Comparison of ENCODE assay signal across 9 cellular contexts in genomic region chr9:122394265-122395242, GRCh38. TPM values are rescaled to one million over a fixed set of nuclear protein-coding genes. Genes with fewer than 3 reads are reported as not detected.
DNase-seq lines count a peak whose midpoint lies in the region; ATAC-seq, FAIRE-seq and TF ChIP-seq lines count a peak whose summit lies in the region.
"Had no signal": no experiment of that assay in that cellular context is flagged by ENCODE, and none has a peak within 500 bp of the region (broad histone marks: within the 10 kb centered on the region; RNA-seq: fewer than 3 reads in every experiment).

No MANE protein-coding gene starts in this region.

- peaks cover 4% of the 10 kb centered on the region for H3K27me3 Mint-ChIP-seq in glutamatergic neuron (ENCODE audit: unreplicated experiment)

- DNase-seq in ELR (ENCODE audit: low read depth), result peak; percentile 69
- DNase-seq in astrocyte of the spinal cord (ENCODE audit: low read depth, low spot score), result peak; percentile 52
- DNase-seq in glutamatergic neuron, result no peak
- DNase-seq in psoas muscle, result peak; percentile 69 to 81
- DNase-seq in frontal cortex (ENCODE audit: low spot score in 2 of 2), result no peak
- DNase-seq in occipital lobe (lab: John Stamatoyannopoulos, UW), result no peak
- no peak for DNase-seq in Kasumi-1 (lab: John Stamatoyannopoulos, UW)
- DNase-seq: stimulated activated CD4-positive, alpha-beta T cell treated with anti-CD3 and anti-CD28 coated beads, Interleukin-15, amount 100 ng/mL, for 24 hours had no signal

- ATAC-seq in psoas muscle (peak; percentile 59 to 78 (median 68)), GM21619 (IDR thresholded peaks at IDR 0.05; ENCODE audit: unreplicated experiment) (no peak)

- no peaks in the 10 kb centered on the region for H3K9me3 ChIP-seq in psoas muscle

- H3K27ac ChIP-seq in psoas muscle, result peak overlapping the region; percentile 50

- TF ChIP-seq CTCF in astrocyte of the spinal cord (IDR thresholded peaks at IDR 0.05; ENCODE audit: low read depth, low read length) (no peak), glutamatergic neuron (IDR thresholded peaks at IDR 0.05; ENCODE audit: partially characterized antibody, unreplicated experiment) (no peak), psoas muscle (IDR thresholded peaks at IDR 0.05) (no peak)

- no peaks in the 10 kb centered on the region for H3K36me3 Mint-ChIP-seq in glutamatergic neuron (ENCODE audit: unreplicated experiment)

- H3K9me3 Mint-ChIP-seq in glutamatergic neuron (ENCODE audit: unreplicated experiment), result peaks cover 5% of the 10 kb centered on the region

- intact Hi-C loops in psoas muscle (cut with DNase I), result no loop called here

- no peak for FAIRE-seq in frontal cortex (lab: Jason Lieb, UNC)

- H3K4me3 Mint-ChIP-seq in glutamatergic neuron (ENCODE audit: unreplicated experiment), result no peak overlapping the region

- H3K4me3 ChIP-seq in astrocyte of the spinal cord (ENCODE audit: low read depth, low read length) (no peak overlapping the region), psoas muscle (no peak overlapping the region)

- no peaks in the 10 kb centered on the region for H3K27me3 ChIP-seq in psoas muscle (ENCODE audit: insufficient read depth in 3 of 3, low read length in 2 of 3)

- in situ Hi-C loops in astrocyte of the spinal cord (cut with HindIII; ENCODE audit: low sequenced_read_pairs), result no loop called here

- no peaks in the 10 kb centered on the region for H3K36me3 ChIP-seq in psoas muscle (ENCODE audit: insufficient read depth in 1 of 2, low read depth in 1 of 2)

- H3K4me1 ChIP-seq in psoas muscle, result no peaks in the 10 kb centered on the region

- peak overlapping the region; percentile 29 for H3K27ac Mint-ChIP-seq in glutamatergic neuron (ENCODE audit: unreplicated experiment)

- WGBS in psoas muscle, 3 donors, result 27 to 38% (median 30%) methylated on average over 9 of the region's 9 CpGs

- H3K4me1 Mint-ChIP-seq in glutamatergic neuron (ENCODE audit: low read depth, unreplicated experiment), result peaks cover 4% of the 10 kb centered on the region

RNA-seq across cellular contexts. Expression of gene PTGS1, which starts 23.7 kb away (rescaled TPM):
- total RNA-seq in glutamatergic neuron (ENCODE audit: unreplicated experiment) (0.39 TPM), psoas muscle (1 to 10 TPM in 3 of 4 donors, under 1 TPM in 1; 0.78 to 3.8 (median 1.8) TPM), frontal cortex (0.41 TPM), occipital lobe (0.47 TPM)
- 1 to 10 TPM in 1 of 3 donors, under 1 TPM in 2; 0.56 to 5.6 (median 0.62) TPM for polyA plus RNA-seq in psoas muscle

Comparison
In these comparisons a context has a peak if more than half of its experiments do, and no peak if none do; other contexts are left out.
1. DNase-seq: peak in ELR (single experiment), astrocyte of the spinal cord (single experiment) and psoas muscle (2 of 2); none in glutamatergic neuron (single experiment), frontal cortex (0 of 2), occipital lobe (single experiment) and Kasumi-1 (0 of 2).